38 cellular contexts compared by ENCODE assay signal in the genomic region with DNA sequence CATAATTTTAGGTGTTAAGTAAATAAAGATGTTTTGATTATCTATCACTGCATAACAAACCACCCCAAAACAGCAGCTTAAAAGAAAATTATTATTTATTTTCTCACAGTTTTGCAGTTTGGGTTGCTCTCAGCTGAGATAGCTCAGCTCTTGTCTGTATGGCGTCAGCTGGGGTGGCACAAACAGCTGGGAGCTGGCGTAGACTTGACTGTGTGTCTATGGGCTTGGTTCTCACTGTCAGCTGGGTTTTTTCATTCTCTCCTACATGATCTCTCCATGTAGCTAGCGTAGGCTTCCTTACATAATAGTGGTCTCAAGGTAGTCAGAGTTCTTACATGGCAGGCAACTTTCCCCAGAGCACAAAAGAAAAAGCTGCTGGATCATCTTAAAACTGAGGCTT. TPM values are rescaled to one million over a fixed set of nuclear protein-coding genes. Genes with fewer than 3 reads are reported as not detected.
"Had no signal": no experiment of that assay in that cellular context is flagged by ENCODE, and none has a peak within 500 bp of the region (broad histone marks: within the 10 kb centered on the region; RNA-seq: fewer than 3 reads in every experiment).

No MANE protein-coding gene starts in this region.

- DNase-seq: Karpas-422, Kasumi-1, MM.1S, MV-4-11, NCI-H1048, NCI-H1092, NCI-H1092 treated with DMSO at 0.1 percent for 48 hours, NCI-H1105, NCI-H1105 treated with DMSO at 0.1 percent for 48 hours, NCI-H1417, NCI-H1417 treated with DMSO at 0.1 percent for 48 hours, NCI-H1436, NCI-H1436 treated with DMSO at 0.1 percent for 48 hours, NCI-H146, NCI-H1694, NCI-H1694 treated with DMSO at 0.1 percent for 48 hours, NCI-H187, NCI-H187 treated with DMSO at 0.1 percent for 48 hours, NCI-H1930, NCI-H2029, NCI-H2029 treated with DMSO at 0.1 percent for 48 hours, NCI-H2081, NCI-H2081 treated with DMSO at 0.1 percent for 48 hours, NCI-H2107, NCI-H2171, NCI-H2171 treated with DMSO at 0.1 percent for 48 hours, NCI-H2227 treated with DMSO at 0.1 percent for 48 hours, NCI-H226, NCI-H345, NCI-H446, NCI-H446 treated with DMSO at 0.1 percent for 48 hours, NCI-H510A, NCI-H510A treated with DMSO at 0.1 percent for 48 hours, NCI-H524 had no signal

- H3K36me3 ChIP-seq: MG63 had no signal

- H3K4me3 ChIP-seq: MG63 had no signal

- H3K9me3 ChIP-seq: MG63 had no signal

RNA-seq across cellular contexts. Expression of a gene that starts 6.5 kb away (rescaled TPM):
- total RNA-seq: LHCN-M2, MCF 10A had no signal

RNA-seq across cellular contexts. Expression of a gene that starts 12.0 kb away (rescaled TPM):
- total RNA-seq: LHCN-M2, M059J, MCF 10A had no signal

RNA-seq across cellular contexts. Expression of a gene that starts 34.6 kb away (rescaled TPM):
- total RNA-seq: MCF 10A had no signal
